19 cellular contexts compared by ENCODE assay signal in genomic region chr1:117066367-117066766, GRCh38. TPM values are rescaled to one million over a fixed set of nuclear protein-coding genes. Genes with fewer than 3 reads are reported as not detected.
DNase-seq lines count a peak whose midpoint lies in the region; ATAC-seq, FAIRE-seq and TF ChIP-seq lines count a peak whose summit lies in the region.
"Had no signal": no experiment of that assay in that cellular context is flagged by ENCODE, and none has a peak within 500 bp of the region (broad histone marks: within the 10 kb centered on the region; RNA-seq: fewer than 3 reads in every experiment).

No MANE protein-coding gene starts in this region.

- H3K36me3 ChIP-seq in pancreas = no peaks in the 10 kb centered on the region

- H3K4me1 Mint-ChIP-seq in activated naive CD8-positive, alpha-beta T cell treated with anti-CD3 and anti-CD28 coated beads, Interleukin-2, amount 50 U/mL, for 24 hours = peaks cover 57% of the 10 kb centered on the region
- peaks cover 64% of the 10 kb centered on the region for H3K4me1 Mint-ChIP-seq in activated naive CD8-positive, alpha-beta T cell treated with anti-CD3 and anti-CD28 coated beads for 36 hours
- peaks cover 18% of the 10 kb centered on the region for H3K4me1 Mint-ChIP-seq in neural crest cell

- in situ Hi-C loops in ACHN (cut with HindIII; ENCODE audit: low pct_ligation_motif_present, low pct_unique_long_range_greater_than_20kb, low sequenced_read_pairs) = no loop called here

- H3K4me3 Mint-ChIP-seq in activated naive CD8-positive, alpha-beta T cell treated with anti-CD3 and anti-CD28 coated beads, Interleukin-2, amount 50 U/mL, for 24 hours = no peak overlapping the region
- H3K4me3 Mint-ChIP-seq in activated naive CD8-positive, alpha-beta T cell treated with anti-CD3 and anti-CD28 coated beads for 36 hours = no peak overlapping the region
- no peak overlapping the region for H3K4me3 Mint-ChIP-seq in neural crest cell
- H3K4me3 Mint-ChIP-seq: CD4-positive, CD25-positive, alpha-beta regulatory T cell; CD8-positive, alpha-beta memory T cell; H9 had no signal

- no peak for TF ChIP-seq CTCF in neural crest cell (conservative IDR thresholded peaks at IDR 0.05)
- TF ChIP-seq CTCF in pancreas (IDR thresholded peaks at IDR 0.05) = no peak

- H3K4me1 ChIP-seq in pancreas = no peaks in the 10 kb centered on the region

- H3K9me3 Mint-ChIP-seq in activated naive CD8-positive, alpha-beta T cell treated with anti-CD3 and anti-CD28 coated beads, Interleukin-2, amount 50 U/mL, for 24 hours = no peaks in the 10 kb centered on the region
- no peaks in the 10 kb centered on the region for H3K9me3 Mint-ChIP-seq in activated naive CD8-positive, alpha-beta T cell treated with anti-CD3 and anti-CD28 coated beads for 36 hours
- no peaks in the 10 kb centered on the region for H3K9me3 Mint-ChIP-seq in neural crest cell
- H3K9me3 Mint-ChIP-seq: CD4-positive, CD25-positive, alpha-beta regulatory T cell; CD8-positive, alpha-beta memory T cell; H9 had no signal

- H3K27me3 Mint-ChIP-seq in activated naive CD8-positive, alpha-beta T cell treated with anti-CD3 and anti-CD28 coated beads, Interleukin-2, amount 50 U/mL, for 24 hours = no peaks in the 10 kb centered on the region
- no peaks in the 10 kb centered on the region for H3K27me3 Mint-ChIP-seq in activated naive CD8-positive, alpha-beta T cell treated with anti-CD3 and anti-CD28 coated beads for 36 hours
- no peaks in the 10 kb centered on the region for H3K27me3 Mint-ChIP-seq in neural crest cell (ENCODE audit: low read depth)
- H3K27me3 Mint-ChIP-seq: CD4-positive, CD25-positive, alpha-beta regulatory T cell; CD8-positive, alpha-beta memory T cell had no signal

- WGBS in pancreas, 2 donors = 59 to 64% methylated on average over 6 of the region's 6 CpGs

- H3K9me3 ChIP-seq in pancreas = no peaks in the 10 kb centered on the region
- H3K9me3 ChIP-seq: BE2C had no signal

- H3K27ac ChIP-seq in pancreas = no peak overlapping the region

- no peak for FAIRE-seq in pancreas (lab: Jason Lieb, UNC)
- FAIRE-seq: G401.6, GM12891, GM19239, H1, HTR-8/SVneo had no signal

- peaks cover 74% of the 10 kb centered on the region for H3K36me3 Mint-ChIP-seq in activated naive CD8-positive, alpha-beta T cell treated with anti-CD3 and anti-CD28 coated beads, Interleukin-2, amount 50 U/mL, for 24 hours (ENCODE audit: low read depth)
- peaks cover 47% of the 10 kb centered on the region for H3K36me3 Mint-ChIP-seq in activated naive CD8-positive, alpha-beta T cell treated with anti-CD3 and anti-CD28 coated beads for 36 hours
- peaks cover 3% of the 10 kb centered on the region for H3K36me3 Mint-ChIP-seq in neural crest cell (ENCODE audit: low read depth)

- peak overlapping the region; percentile 4 for H3K27ac Mint-ChIP-seq in activated naive CD8-positive, alpha-beta T cell treated with anti-CD3 and anti-CD28 coated beads, Interleukin-2, amount 50 U/mL, for 24 hours
- H3K27ac Mint-ChIP-seq in activated naive CD8-positive, alpha-beta T cell treated with anti-CD3 and anti-CD28 coated beads for 36 hours = no peak overlapping the region
- peak overlapping the region; percentile 16 for H3K27ac Mint-ChIP-seq in neural crest cell (ENCODE audit: unreplicated experiment)
- H3K27ac Mint-ChIP-seq: CD4-positive, CD25-positive, alpha-beta regulatory T cell had no signal

- ATAC-seq in activated naive CD8-positive, alpha-beta T cell treated with anti-CD3 and anti-CD28 coated beads, Interleukin-2, amount 50 U/mL, for 24 hours = no peak
- peak; percentile 80 for ATAC-seq in left colon
- ATAC-seq in pancreas = no peak

- no peak for DNase-seq in activated naive CD8-positive, alpha-beta T cell treated with anti-CD3 and anti-CD28 coated beads, Interleukin-2, amount 50 U/mL, for 24 hours
- DNase-seq in activated naive CD8-positive, alpha-beta T cell treated with anti-CD3 and anti-CD28 coated beads for 36 hours = no peak
- DNase-seq in left colon (peak in 1 of 2 donors; percentile 18), neural crest cell (ENCODE audit: low read depth, low spot score) (no peak), ACHN (no peak), pancreas (no peak)
- DNase-seq: BE2C; C1 segment of cervical spinal cord; CD4-positive, CD25-positive, alpha-beta regulatory T cell; CD8-positive, alpha-beta memory T cell; COR-L47; DMS 273 treated with DMSO at 0.1 percent for 48 hours; DMS53; H9 had no signal

- H3K27me3 ChIP-seq in pancreas = no peaks in the 10 kb centered on the region
- H3K27me3 ChIP-seq: BE2C had no signal

- intact Hi-C loops in left colon (cut with DNase I, micrococcal nuclease) = loop anchor here in 1 of 2 donors (2.0 kb wide), 1 partner anchor 62 kb away; no protein-coding TSS in a partner anchor
- intact Hi-C loops in pancreas (cut with DNase I) = loop anchor here in 2 of 3 donors (5.0 to 10.0 kb wide), 3 partner anchors 58 to 218 kb away; partner anchors contain the start of gene TRIM45 (in 1 of the 2)

- no peak overlapping the region for H3K4me3 ChIP-seq in pancreas

RNA-seq across cellular contexts. Expression of gene TTF2, which starts 6.2 kb away (rescaled TPM):
- 100 to 1,000 TPM; 118 to 124 TPM for total RNA-seq in activated naive CD8-positive, alpha-beta T cell treated with anti-CD3 and anti-CD28 coated beads for 36 hours
- 10 to 100 TPM; 25.0 to 28.1 TPM for total RNA-seq in left colon
- 66.7 and 69.8 TPM in 2 replicates for total RNA-seq in neural crest cell
- 10 to 100 TPM in 1 of 6 donors, 1 to 10 TPM in 5; 3.5 to 16.5 (median 5.5) TPM for total RNA-seq in pancreas
- 1 to 10 TPM; 2.0 to 3.1 TPM for polyA plus RNA-seq in pancreas

RNA-seq across cellular contexts. Expression of gene TRIM45, which starts 55.2 kb away (rescaled TPM):
- under 1 TPM; 0.48 to 0.60 TPM for total RNA-seq in activated naive CD8-positive, alpha-beta T cell treated with anti-CD3 and anti-CD28 coated beads for 36 hours
- total RNA-seq in left colon (1 to 10 TPM; 1.3 to 1.6 TPM), neural crest cell (13.3 and 16.6 TPM in 2 replicates), pancreas (1 to 10 TPM; 2.4 to 6.8 (median 4.9) TPM)
- polyA plus RNA-seq in pancreas = 10 to 100 TPM; 18.2 to 30.1 TPM
